In the genomic region with DNA sequence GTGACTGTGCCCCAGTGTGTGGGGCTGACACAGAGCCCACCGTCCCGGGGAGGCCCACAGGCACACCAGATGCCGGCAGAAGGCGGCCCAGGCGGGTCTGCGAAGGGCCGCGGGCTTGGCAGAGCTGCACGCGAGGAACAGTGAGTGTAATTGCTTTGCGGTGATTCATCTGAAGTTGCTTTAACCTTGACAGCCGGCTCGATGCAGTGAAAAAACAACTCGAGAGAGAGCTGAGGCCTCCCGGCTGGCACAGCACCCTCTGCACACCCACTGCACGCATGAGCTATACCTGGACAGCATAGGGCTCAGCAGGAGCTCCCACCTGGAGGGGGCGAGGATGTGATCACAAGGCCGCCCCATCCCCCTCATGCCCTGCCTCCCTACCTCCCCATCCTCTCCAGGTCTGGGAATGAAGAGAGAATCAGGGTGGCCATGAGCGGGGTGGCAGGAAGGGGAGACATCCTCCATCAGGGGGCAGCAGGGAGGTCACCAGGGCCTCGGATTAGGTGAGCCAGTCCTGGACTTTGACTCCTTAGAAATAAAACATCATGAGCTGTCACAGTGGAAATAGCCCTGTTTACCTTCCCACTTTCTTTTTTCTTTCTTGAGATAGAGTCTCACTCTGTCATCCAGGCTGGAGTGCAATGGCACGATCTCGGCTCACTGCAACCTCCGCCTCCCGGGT, we compare ENCODE assay signal across 1 cellular context.
TF ChIP-seq lines count a peak whose summit lies in the region.

No MANE protein-coding gene starts in this region.

TF ChIP-seq in IMR-90, 13 proteins besides CTCF, POLR2A, EP300 and RAD21 (continued from another document):
- TF ChIP-seq, protein P1, sequence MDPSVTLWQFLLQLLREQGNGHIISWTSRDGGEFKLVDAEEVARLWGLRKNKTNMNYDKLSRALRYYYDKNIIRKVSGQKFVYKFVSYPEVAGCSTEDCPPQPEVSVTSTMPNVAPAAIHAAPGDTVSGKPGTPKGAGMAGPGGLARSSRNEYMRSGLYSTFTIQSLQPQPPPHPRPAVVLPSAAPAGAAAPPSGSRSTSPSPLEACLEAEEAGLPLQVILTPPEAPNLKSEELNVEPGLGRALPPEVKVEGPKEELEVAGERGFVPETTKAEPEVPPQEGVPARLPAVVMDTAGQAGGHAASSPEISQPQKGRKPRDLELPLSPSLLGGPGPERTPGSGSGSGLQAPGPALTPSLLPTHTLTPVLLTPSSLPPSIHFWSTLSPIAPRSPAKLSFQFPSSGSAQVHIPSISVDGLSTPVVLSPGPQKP (IDR thresholded peaks at IDR 0.05; ENCODE audit: borderline replicate concordance, low read depth, low read length), result no peak
- peak; percentile 42 for TF ChIP-seq FOS (IDR thresholded peaks at IDR 0.05; ENCODE audit: low read depth, low read length)
- TF ChIP-seq BHLHE40 (IDR thresholded peaks at IDR 0.05; ENCODE audit: low read depth, low read length), result peak; percentile 90
- TF ChIP-seq RCOR1 (IDR thresholded peaks at IDR 0.05; ENCODE audit: insufficient replicate concordance, low read length), result peak; percentile 28
- no peak for TF ChIP-seq MAFK (IDR thresholded peaks at IDR 0.05; ENCODE audit: low read depth, low read length)
TF ChIP-seq in IMR-90: peak in this region for 4.
